In genomic region chr3:159233734-159234133, GRCh38 we compare ENCODE assay signal across 1 cellular context.
TF ChIP-seq lines count a peak whose summit lies in the region.

No MANE protein-coding gene starts in this region.

TF ChIP-seq in SK-N-SH, 30 proteins besides CTCF, POLR2A, EP300 and RAD21 (continued from another document):
- TF ChIP-seq ZBTB33 (IDR thresholded peaks at IDR 0.05; ENCODE audit: borderline replicate concordance, low read depth): no peak
- TF ChIP-seq SMC3 (IDR thresholded peaks at IDR 0.05; ENCODE audit: low read depth, low read length): no peak
- no peak for TF ChIP-seq RCOR1 (IDR thresholded peaks at IDR 0.05; ENCODE audit: low read length)
- no peak for TF ChIP-seq FOXM1 (IDR thresholded peaks at IDR 0.05; ENCODE audit: low read depth)
